15 cellular contexts compared by ENCODE assay signal in the genomic region with DNA sequence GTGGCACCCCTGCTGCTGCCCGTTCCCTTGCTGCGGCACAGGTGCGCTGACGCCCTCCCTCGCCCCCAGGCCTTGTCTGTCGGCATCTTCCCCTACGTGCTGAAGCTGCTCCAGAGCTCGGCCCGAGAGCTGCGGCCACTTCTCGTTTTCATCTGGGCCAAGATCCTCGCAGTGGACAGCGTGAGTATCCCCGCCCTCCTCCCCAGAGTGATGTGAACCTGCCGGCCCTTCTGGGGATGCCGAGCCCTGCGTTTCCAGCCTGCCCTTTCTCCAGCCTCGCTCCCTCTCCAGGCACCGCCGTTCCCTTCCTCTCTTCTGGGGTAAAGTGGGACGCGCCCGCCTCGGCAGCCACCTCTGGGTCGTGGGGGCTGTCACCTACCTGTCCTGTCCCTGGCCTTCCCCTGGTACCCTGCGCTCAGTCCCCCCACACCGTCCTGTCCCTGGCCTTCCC.
DNase-seq lines count a peak whose midpoint lies in the region; ATAC-seq and TF ChIP-seq lines count a peak whose summit lies in the region.
"Had no signal": no experiment of that assay in that cellular context is flagged by ENCODE, and none has a peak within 500 bp of the region (broad histone marks: within the 10 kb centered on the region; RNA-seq: fewer than 3 reads in every experiment).

No MANE protein-coding gene starts in this region.

- peak overlapping the region; percentile 97 for H3K27ac Mint-ChIP-seq in activated T-helper 2 cell treated with anti-CD3 and anti-CD28 coated beads, Interferon-gamma antibody, Interleukin-2, Interleukin-4, amounts not matched to agents 10 μg/mL and 5 μg/mL and 100 μg/mL, durations not matched to agents 14 hours and 24 hours and 36 hours
- peak overlapping the region; percentile 92 for H3K27ac Mint-ChIP-seq in stimulated activated memory B cell treated with anti-CD40 and anti-IgM and Interleukin-4, amounts not matched to agents 10 μg/mL and 1 μg/mL and 100 μg/mL, for 72 hours

- no peaks in the 10 kb centered on the region for H3K79me2 ChIP-seq in mammary epithelial cell (ENCODE audit: insufficient read depth, low read length)

- H2AFZ ChIP-seq in mammary epithelial cell (ENCODE audit: low read depth, low read length), result no peak overlapping the region
- H2AFZ ChIP-seq: PC-9 had no signal

- no peak for TF ChIP-seq CTCF in mammary epithelial cell (conservative IDR thresholded peaks at IDR 0.05 in 1 of 2, IDR thresholded peaks at IDR 0.05 in 1 of 2; ENCODE audit: extremely low read depth in 1 of 2, insufficient read depth in 1 of 2, low read depth in 1 of 2, low read length in 2 of 2)
- no peak for TF ChIP-seq CTCF in breast epithelium (IDR thresholded peaks at IDR 0.05)
- no peak for TF ChIP-seq CTCF in foreskin keratinocyte (conservative IDR thresholded peaks at IDR 0.05)

- H3K9me3 ChIP-seq in mammary epithelial cell (replicated peaks; ENCODE audit: insufficient read depth, low read length) (no peaks in the 10 kb centered on the region), breast epithelium (no peaks in the 10 kb centered on the region)
- H3K9me3 ChIP-seq: body of pancreas had no signal

- no peak overlapping the region for H3K4me3 Mint-ChIP-seq in activated T-helper 2 cell treated with anti-CD3 and anti-CD28 coated beads, Interferon-gamma antibody, Interleukin-2, Interleukin-4, amounts not matched to agents 10 μg/mL and 5 μg/mL and 100 μg/mL, durations not matched to agents 14 hours and 24 hours and 36 hours (ENCODE audit: low read depth)
- no peak overlapping the region for H3K4me3 Mint-ChIP-seq in stimulated activated memory B cell treated with anti-CD40 and anti-IgM and Interleukin-4, amounts not matched to agents 10 μg/mL and 1 μg/mL and 100 μg/mL, for 72 hours

- CTCF ChIA-PET in mammary epithelial cell (lab: Charles Lee; ENCODE audit: low non-redundant PET), result no interaction called here

- intact Hi-C loops in mammary epithelial cell (cut with micrococcal nuclease) (loop anchor here (5.0 kb wide), 1 partner anchor 35 kb away; no protein-coding TSS in a partner anchor), breast epithelium (cut with DNase I; ENCODE audit: low total_unique reads) (no loop called here)
- intact Hi-C loops in activated T-helper 2 cell treated with anti-CD3 and anti-CD28 coated beads, Interferon-gamma antibody, Interleukin-2, Interleukin-4, amounts not matched to agents 10 μg/mL and 5 μg/mL and 100 μg/mL, durations not matched to agents 14 hours and 24 hours and 36 hours (cut with micrococcal nuclease), result loop anchor here (2.0 kb wide), 1 partner anchor 33 kb away; no protein-coding TSS in a partner anchor

- H3K4me2 ChIP-seq in mammary epithelial cell (ENCODE audit: insufficient read depth, low read depth, low read length), result no peak overlapping the region

- dilution Hi-C loops in mammary epithelial cell (cut with HindIII; ENCODE audit: low sequenced_read_pairs), result no loop called here

- no peak for ATAC-seq in foreskin keratinocyte
- ATAC-seq in stimulated activated memory B cell treated with anti-CD40 and anti-IgM and Interleukin-4, amounts not matched to agents 10 μg/mL and 1 μg/mL and 100 μg/mL, for 72 hours, result no peak
- no peak for ATAC-seq in HG02623 (IDR thresholded peaks at IDR 0.05; ENCODE audit: unreplicated experiment)
- ATAC-seq: body of pancreas, right cardiac atrium had no signal

- H3K4me1 Mint-ChIP-seq in activated T-helper 2 cell treated with anti-CD3 and anti-CD28 coated beads, Interferon-gamma antibody, Interleukin-2, Interleukin-4, amounts not matched to agents 10 μg/mL and 5 μg/mL and 100 μg/mL, durations not matched to agents 14 hours and 24 hours and 36 hours (ENCODE audit: low read depth), result peaks cover 71% of the 10 kb centered on the region
- peaks cover 35% of the 10 kb centered on the region for H3K4me1 Mint-ChIP-seq in stimulated activated memory B cell treated with anti-CD40 and anti-IgM and Interleukin-4, amounts not matched to agents 10 μg/mL and 1 μg/mL and 100 μg/mL, for 72 hours

- H3K9me3 Mint-ChIP-seq in activated T-helper 2 cell treated with anti-CD3 and anti-CD28 coated beads, Interferon-gamma antibody, Interleukin-2, Interleukin-4, amounts not matched to agents 10 μg/mL and 5 μg/mL and 100 μg/mL, durations not matched to agents 14 hours and 24 hours and 36 hours, result no peaks in the 10 kb centered on the region
- no peaks in the 10 kb centered on the region for H3K9me3 Mint-ChIP-seq in stimulated activated memory B cell treated with anti-CD40 and anti-IgM and Interleukin-4, amounts not matched to agents 10 μg/mL and 1 μg/mL and 100 μg/mL, for 72 hours

- no peak overlapping the region for H3K4me3 ChIP-seq in mammary epithelial cell (replicated peaks in 1 of 3; ENCODE audit: insufficient read depth in 1 of 3, low read depth in 2 of 3, low read length in 3 of 3)
- H3K4me3 ChIP-seq in breast epithelium, result no peak overlapping the region
- H3K4me3 ChIP-seq: body of pancreas, PC-9 had no signal

- no peak for TF ChIP-seq POLR2A in breast epithelium (IDR thresholded peaks at IDR 0.05)

- in situ Hi-C loops in mammary epithelial cell (cut with MboI; ENCODE audit: low sequenced_read_pairs in 2 of 2), result no loop called here

- H3K27me3 ChIP-seq in mammary epithelial cell (ENCODE audit: insufficient read depth, low read length) (no peaks in the 10 kb centered on the region), breast epithelium (no peaks in the 10 kb centered on the region), foreskin keratinocyte (no peaks in the 10 kb centered on the region)
- H3K27me3 ChIP-seq: body of pancreas had no signal

- H3K27ac ChIP-seq in mammary epithelial cell (ENCODE audit: insufficient read depth, low read depth, low read length) (peak overlapping the region; percentile 99), breast epithelium (no peak overlapping the region), foreskin keratinocyte (peak overlapping the region; percentile 99)
- H3K27ac ChIP-seq: body of pancreas had no signal

- 99% methylated on average over 12 of the region's 27 CpGs for WGBS in mammary epithelial cell (ENCODE audit: low coverage, missing lambda C conversion rate)

- no peak overlapping the region for H3K9ac ChIP-seq in mammary epithelial cell (ENCODE audit: insufficient read depth, low read length)

- H3K36me3 Mint-ChIP-seq in activated T-helper 2 cell treated with anti-CD3 and anti-CD28 coated beads, Interferon-gamma antibody, Interleukin-2, Interleukin-4, amounts not matched to agents 10 μg/mL and 5 μg/mL and 100 μg/mL, durations not matched to agents 14 hours and 24 hours and 36 hours (ENCODE audit: low read depth), result peaks cover 79% of the 10 kb centered on the region
- peaks cover 79% of the 10 kb centered on the region for H3K36me3 Mint-ChIP-seq in stimulated activated memory B cell treated with anti-CD40 and anti-IgM and Interleukin-4, amounts not matched to agents 10 μg/mL and 1 μg/mL and 100 μg/mL, for 72 hours

- no peaks in the 10 kb centered on the region for H3K27me3 Mint-ChIP-seq in activated T-helper 2 cell treated with anti-CD3 and anti-CD28 coated beads, Interferon-gamma antibody, Interleukin-2, Interleukin-4, amounts not matched to agents 10 μg/mL and 5 μg/mL and 100 μg/mL, durations not matched to agents 14 hours and 24 hours and 36 hours (ENCODE audit: low read depth)
- H3K27me3 Mint-ChIP-seq in stimulated activated memory B cell treated with anti-CD40 and anti-IgM and Interleukin-4, amounts not matched to agents 10 μg/mL and 1 μg/mL and 100 μg/mL, for 72 hours, result no peaks in the 10 kb centered on the region

- H4K20me1 ChIP-seq in mammary epithelial cell (ENCODE audit: insufficient read depth, low read length), result no peaks in the 10 kb centered on the region

- BruUV-seq in mammary epithelial cell (replicated peaks; lab: Mats Ljungman, UMichigan), result no TSS peak

- H3K4me1 ChIP-seq in mammary epithelial cell (ENCODE audit: insufficient read depth, low read length) (peaks cover 71% of the 10 kb centered on the region), breast epithelium (no peaks in the 10 kb centered on the region), foreskin keratinocyte (peaks cover 31% of the 10 kb centered on the region)

- no peaks in the 10 kb centered on the region for H3K36me3 ChIP-seq in mammary epithelial cell (ENCODE audit: insufficient read depth, low read length)
- H3K36me3 ChIP-seq in breast epithelium, result no peaks in the 10 kb centered on the region

- DNase-seq in mammary epithelial cell, result no peak
- no peak for DNase-seq in breast epithelium (ENCODE audit: low spot score in 2 of 2)
- no peak for DNase-seq in activated T-helper 2 cell treated with anti-CD3 and anti-CD28 coated beads, Interferon-gamma antibody, Interleukin-2, Interleukin-4, amounts not matched to agents 10 μg/mL and 5 μg/mL and 100 μg/mL, durations not matched to agents 14 hours and 24 hours and 36 hours (ENCODE audit: low spot score)
- DNase-seq in foreskin keratinocyte, result no peak
- no peak for DNase-seq in superior temporal gyrus (ENCODE audit: extremely low spot score)
- DNase-seq in activated effector memory CD4-positive, alpha-beta T cell treated with anti-CD3 and anti-CD28 coated beads, Interleukin-2, amount 50 U/mL, for 16 hours, result no peak
- DNase-seq: AML-193; body of pancreas; NCI-H1694; NCI-H526; PC-9; stimulated activated CD4-positive, alpha-beta T cell treated with anti-CD3 and anti-CD28 coated beads, Interleukin-4, amount 100 ng/mL, for 1 hour had no signal

Comparison
In these comparisons a context has a peak if more than half of its experiments do, and no peak if none do; other contexts are left out.
1. H3K27ac ChIP-seq: peak in mammary epithelial cell (single experiment) and foreskin keratinocyte (single experiment); none in breast epithelium (0 of 2).